In genomic region chr2:80166457-80166856, GRCh38 we compare ENCODE assay signal across 1 cellular context.
TF ChIP-seq lines count a peak whose summit lies in the region.

No MANE protein-coding gene starts in this region.

TF ChIP-seq in K562, 482 proteins besides CTCF, POLR2A, EP300 and RAD21 (continued from another document):
- no peak for TF ChIP-seq HOMEZ (CRISPR knock-in tag; IDR thresholded peaks at IDR 0.05)
